8 cellular contexts compared by ENCODE assay signal in genomic region chr6:30481965-30482644, GRCh38. TPM values are rescaled to one million over a fixed set of nuclear protein-coding genes. Genes with fewer than 3 reads are reported as not detected.
A peak's percentile ranks its signal among the peaks of the same experiment; 100 is the strongest.
DNase-seq lines count a peak whose midpoint lies in the region; ATAC-seq, FAIRE-seq and TF ChIP-seq lines count a peak whose summit lies in the region.
"Not testable (repeated sequence)": the region's sequence is repeated elsewhere in the genome, so short reads cannot be mapped to it uniquely, and the experiment has no call there.

No MANE protein-coding gene starts in this region.

- H3K4me2 ChIP-seq in K562 (ENCODE audit: insufficient read depth, low read length) (peak overlapping the region; percentile 11; the same call in 1 of the 2 replicates), hepatocyte (peak overlapping the region; percentile 82)

- H3K9me3 ChIP-seq in K562 (replicated peaks; ENCODE audit: control insufficient read depth, insufficient read depth, low read depth, low read length); hepatocyte (ENCODE audit: low read depth); psoas muscle; upper lobe of left lung: not testable (repeated sequence)

- H3K4me1 ChIP-seq in K562 (replicated peaks in 1 of 2; ENCODE audit: control insufficient read depth in 2 of 2, insufficient read depth in 2 of 2, low read length in 2 of 2) (peaks cover 2 to 11% of the 10 kb centered on the region in 2 experiments; a peak in 2 of 5 replicates), upper lobe of left lung (peaks cover 5 to 17% (median 9%) of the 10 kb centered on the region in 4 donors)
- H3K4me1 ChIP-seq in hepatocyte (ENCODE audit: insufficient read depth); psoas muscle: not testable (repeated sequence)

- H3K4me3 ChIP-seq in K562, hepatocyte, psoas muscle: not testable (repeated sequence)
- peak overlapping the region in 1 of 4 donors; percentile 5 for H3K4me3 ChIP-seq in upper lobe of left lung

- in situ Hi-C loops in K562 (cut with MboI): loop anchor here (5.0 kb wide), 3 partner anchors 190 to 605 kb away; partner anchors contain the start of genes DHX16 and TUBB

- peak; percentile 94 to 95 for ATAC-seq in activated CD4-positive, CD25-positive, alpha-beta regulatory T cell treated with anti-CD3 and anti-CD28 coated beads, Interleukin-2, amount 50 U/mL, for 24 hours
- ATAC-seq in K562: peak; percentile 99
- peak; percentile 70 to 88 (median 80) for ATAC-seq in psoas muscle
- ATAC-seq in upper lobe of left lung (ENCODE audit: low FRiP score in 2 of 2): peak; percentile 94 to 95

- H3K9me1 ChIP-seq in K562 (ENCODE audit: control insufficient read depth, insufficient read depth, low read length): not testable (repeated sequence)

- CTCF ChIA-PET in K562 (lab: Yijun Ruan, JAX; ENCODE audit: low intra/inter-chr PET ratio): interaction anchor here (0.7 to 4.0 kb wide), 9 partner anchors 59 to 605 kb away, joined by 3 to 63 read pairs (median 4); partner anchors contain the start of gene DHX16

- H3K27me3 ChIP-seq in K562 (ENCODE audit: control insufficient read depth in 2 of 2, insufficient read depth in 2 of 2, low read length in 2 of 2) (peaks cover 23 to 28% of the 10 kb centered on the region in 2 experiments), hepatocyte (peaks cover 46% of the 10 kb centered on the region), psoas muscle (ENCODE audit: insufficient read depth in 3 of 3, low read length in 2 of 3) (peaks cover 5 to 64% (median 12%) of the 10 kb centered on the region in 3 donors), upper lobe of left lung (peaks cover 0 to 22% (median 7%) of the 10 kb centered on the region in 4 donors)

- intact Hi-C loops in K562 (cut with micrococcal nuclease) (loop anchor here (2.0 to 5.0 kb wide), 4 partner anchors 191 to 605 kb away; partner anchors contain the start of gene DHX16), psoas muscle (cut with DNase I) (loop anchor here (5.0 to 10.0 kb wide), 3 partner anchors 60 to 190 kb away; partner anchors contain the start of gene DHX16 (in 1 of the 2))

- DNase-seq in HT-29 (ENCODE audit: low spot score): peak; percentile 88
- DNase-seq in NCI-H82 (lab: John Stamatoyannopoulos, UW): peak; percentile 91
- peak; percentile 76 to 88 (median 82) for DNase-seq in K562 (ENCODE audit: extremely low read depth in 1 of 4, low spot score in 3 of 4)
- peak; percentile 87 for DNase-seq in hepatocyte (ENCODE audit: low spot score)
- peak; percentile 72 to 84 for DNase-seq in psoas muscle
- DNase-seq in upper lobe of left lung: peak; percentile 81 to 95

- H3K79me2 ChIP-seq in K562 (ENCODE audit: control insufficient read depth, insufficient read depth, low read length); hepatocyte: not testable (repeated sequence)

- not testable (repeated sequence) for H2AFZ ChIP-seq in K562 (ENCODE audit: low read depth, low read length); hepatocyte

- not testable (repeated sequence) for H3K9me2 ChIP-seq in hepatocyte (replicated peaks; ENCODE audit: insufficient read depth)

- 0 out of 4 replicates have a peak overlapping the region, but pooled peaks of 1 of the 2 experiments have one; percentile 49 for H3K9ac ChIP-seq in K562 (ENCODE audit: insufficient read depth in 1 of 2, low read depth in 2 of 2, low read length in 2 of 2)

- POLR2A ChIA-PET in K562 (lab: Yijun Ruan, JAX): interaction anchor here (0.5 to 1.5 kb wide), 14 partner anchors 19 to 687 kb away, joined by 3 to 10 read pairs (median 3); partner anchors contain the start of gene ABCF1

- peak; percentile 85 to 91 for TF ChIP-seq RAD21 in K562 (CRISPR knock-in tag; conservative IDR thresholded peaks at IDR 0.05 in 1 of 2, IDR thresholded peaks at IDR 0.05 in 1 of 2)

- TF ChIP-seq CTCF in GM12873 (IDR thresholded peaks at IDR 0.05; ENCODE audit: insufficient read depth, low read depth, low read length, missing control alignments): peak; percentile 92
- peak; percentile 91 to 94 (median 94) for TF ChIP-seq CTCF in K562 (IDR thresholded peaks at IDR 0.05 in 2 of 3, conservative IDR thresholded peaks at IDR 0.05 in 1 of 3; ENCODE audit: insufficient read depth in 2 of 3, low read depth in 1 of 3, low read length in 3 of 3)
- TF ChIP-seq CTCF in hepatocyte (IDR thresholded peaks at IDR 0.05; ENCODE audit: poor library complexity): peak; percentile 89
- peak; percentile 60 for TF ChIP-seq CTCF in psoas muscle (IDR thresholded peaks at IDR 0.05)
- TF ChIP-seq CTCF in upper lobe of left lung (IDR thresholded peaks at IDR 0.05): peak; percentile 60 to 84 (median 81)

- not testable (repeated sequence) for H4K20me1 ChIP-seq in K562 (replicated peaks; ENCODE audit: control insufficient read depth, insufficient read depth, low read length); hepatocyte (ENCODE audit: insufficient read depth, poor library complexity, severe bottlenecking)

- WGBS in K562 (ENCODE audit: insufficient coverage, low coverage, missing lambda C conversion rate): 9% methylated on average over 19 of the region's 19 CpGs
- 5% methylated on average over 19 of the region's 19 CpGs for WGBS in hepatocyte (ENCODE audit: low lambda C conversion rate, missing lambda C conversion rate)
- 0 to 1% (median 1%) methylated on average over 19 of the region's 19 CpGs for WGBS in psoas muscle, 3 donors
- WGBS in upper lobe of left lung, 2 donors: 0 to 4% methylated on average over 4 to 19 of the region's 19 CpGs

- TF ChIP-seq EP300 in K562 (IDR thresholded peaks at IDR 0.05; ENCODE audit: low read length): peak; percentile 18; the same call in 1 of the 2 replicates
- TF ChIP-seq EP300 in upper lobe of left lung (IDR thresholded peaks at IDR 0.05): not testable (repeated sequence)

- H3K36me3 ChIP-seq in K562 (ENCODE audit: control insufficient read depth, insufficient read depth, low read length); hepatocyte (replicated peaks; ENCODE audit: insufficient read depth, low read depth); psoas muscle (ENCODE audit: insufficient read depth in 1 of 2, low read depth in 1 of 2); upper lobe of left lung: not testable (repeated sequence)

- FAIRE-seq in K562 (lab: Jason Lieb, UNC): peak; percentile 71

- H3K27ac ChIP-seq in K562 (ENCODE audit: extremely low read depth, low read depth, low read length); hepatocyte; psoas muscle; upper lobe of left lung: not testable (repeated sequence)

- BruUV-seq in K562 (replicated peaks; lab: Mats Ljungman, UMichigan): not testable (repeated sequence)

- TF ChIP-seq POLR2A in K562 (conservative IDR thresholded peaks at IDR 0.05); upper lobe of left lung (IDR thresholded peaks at IDR 0.05): not testable (repeated sequence)

TF ChIP-seq in K562, 482 proteins besides CTCF, POLR2A, EP300 and RAD21 (continues in another document):
- TF ChIP-seq SP1 (CRISPR knock-in tag; IDR thresholded peaks at IDR 0.05): 0 out of 2 replicates have a peak, but pooled peaks have one; percentile 25
- peak; percentile 41; the same call in 1 of the 2 replicates for TF ChIP-seq CTBP1 (IDR thresholded peaks at IDR 0.05; ENCODE audit: borderline replicate concordance)
- TF ChIP-seq MAFK (IDR thresholded peaks at IDR 0.05; ENCODE audit: low read length): 0 out of 2 replicates have a peak, but pooled peaks have one; percentile 27
- TF ChIP-seq RCOR1 (IDR thresholded peaks at IDR 0.05; ENCODE audit: borderline replicate concordance in 1 of 2, low read depth in 2 of 2, low read length in 2 of 2): peak in 1 of 2 experiments; percentile 46; a peak in 1 of 4 replicates
- 0 out of 2 replicates have a peak, but pooled peaks have one; percentile 5 for TF ChIP-seq NFIC (IDR thresholded peaks at IDR 0.05)
- peak in 1 of 2 experiments; percentile 40; a peak in 1 of 4 replicates for TF ChIP-seq MAZ (CRISPR knock-in tag; conservative IDR thresholded peaks at IDR 0.05 in 1 of 2, IDR thresholded peaks at IDR 0.05 in 1 of 2)
- 0 out of 4 replicates have a peak, but pooled peaks of 1 of the 2 experiments have one; percentile 39 for TF ChIP-seq TBL1XR1 (IDR thresholded peaks at IDR 0.05; ENCODE audit: low read length in 2 of 2)
- TF ChIP-seq MTA3 (IDR thresholded peaks at IDR 0.05; ENCODE audit: borderline replicate concordance): peak; percentile 30; the same call in 1 of the 2 replicates
- peak; percentile 34; the same call in 1 of the 2 replicates for TF ChIP-seq CREM (IDR thresholded peaks at IDR 0.05; ENCODE audit: low read depth)
- peak; percentile 69; the same call in 1 of the 2 replicates for TF ChIP-seq RB1 (IDR thresholded peaks at IDR 0.05; ENCODE audit: low read depth)

RNA-seq across cellular contexts. Expression of gene HLA-E, which starts 7.2 kb away (rescaled TPM):
- total RNA-seq in HT-29 (2014; rRNA removed; shearing (Covaris generic)): 99.5 and 117 TPM in 2 replicates
- 20.8 and 41.1 TPM in 2 replicates for total RNA-seq in K562 (2011; cell fraction: chromatin; rRNA removed; ENCODE audit: low replicate concordance)
- total RNA-seq in K562 (2011; cell fraction: nucleolus; rRNA removed): 40.4 and 50.9 TPM in 2 replicates
- 37.3 and 46.7 TPM in 2 replicates for total RNA-seq in K562 (2011; cell fraction: nucleoplasm; rRNA removed)
- total RNA-seq in K562 (2014; rRNA removed) (39.9 and 45.5 TPM in 2 replicates), K562 (2014; rRNA removed; fragmentation: Illumina TruSeq; extraction: Trizol) (14.8 and 15.0 TPM in 2 replicates), K562 (2015; rRNA removed; fragmentation: Illumina TruSeq; extraction: Trizol) (25.0 and 25.8 TPM in 2 replicates), K562 (2021) (31.0 and 38.0 TPM in 2 replicates), hepatocyte (155 and 158 TPM in 2 replicates), psoas muscle (100 to 1,000 TPM in 1 of 4 donors, 10 to 100 TPM in 3; 85.1 to 152 (median 92.4) TPM), upper lobe of left lung (1,000 to 10,000 TPM in 2 of 6 donors, 100 to 1,000 TPM in 4; 553 to 1,296 (median 975) TPM)
- polyA plus RNA-seq in K562 (2011; rRNA removed) (27.2 and 28.8 TPM in 2 replicates), K562 (2014; fragmentation: Illumina TruSeq; extraction: Trizol) (26.8 and 37.5 TPM in 2 replicates), K562 (2014; fragmentation: Nextera tagmentation; extraction: Ambion mirVana) (1 to 10 TPM; 3.2 to 4.0 TPM), K562 (2014; rRNA removed) (38.4 and 38.9 TPM in 2 replicates), hepatocyte (141 and 163 TPM in 2 replicates), psoas muscle (100 to 1,000 TPM in 1 of 3 donors, 10 to 100 TPM in 2; 75.2 to 168 (median 98.5) TPM)
- polyA plus RNA-seq in K562 (2011; cell fraction: cytosol; rRNA removed): 27.0 and 45.7 TPM in 2 replicates
- 20.5 and 32.8 TPM in 2 replicates for polyA plus RNA-seq in K562 (2011; cell fraction: nucleus; rRNA removed)
- polyA plus RNA-seq in K562 (2012): 27.8 and 82.4 TPM in 2 replicates
- 17.5 and 21.1 TPM in 2 replicates for polyA minus RNA-seq in K562 (2011; rRNA and poly(A)+ RNA removed)
- 16.8 and 17.8 TPM in 2 replicates for polyA minus RNA-seq in K562 (2011; cell fraction: cytosol; rRNA and poly(A)+ RNA removed)
- polyA minus RNA-seq in K562 (2011; cell fraction: nucleus; rRNA and poly(A)+ RNA removed): 13.8 and 14.3 TPM in 2 replicates
